Comparison of ENCODE assay signal across 9 cellular contexts in genomic region chr19:38243279-38243673, GRCh38. TPM values are rescaled to one million over a fixed set of nuclear protein-coding genes. Genes with fewer than 3 reads are reported as not detected.
DNase-seq lines count a peak whose midpoint lies in the region; ATAC-seq and TF ChIP-seq lines count a peak whose summit lies in the region.
"Had no signal": no experiment of that assay in that cellular context is flagged by ENCODE, and none has a peak within 500 bp of the region (broad histone marks: within the 10 kb centered on the region; RNA-seq: fewer than 3 reads in every experiment).

No MANE protein-coding gene starts in this region.

- H3K4me3 Mint-ChIP-seq in dendritic cell treated with granulocyte-macrophage colony-stimulating factor and Interleukin-4, amounts not matched to agents 40 ng/mL and 50 ng/mL, for 4 days, result peak overlapping the region; percentile 83

- TF ChIP-seq EP300 in SK-N-SH (IDR thresholded peaks at IDR 0.05; ENCODE audit: borderline replicate concordance in 1 of 2, low read depth in 1 of 2, low read length in 1 of 2), result no peak

- peak overlapping the region in 1 of 2 experiments; percentile 50; a peak in 2 of 4 replicates for H3K4me3 ChIP-seq in SK-N-SH (ENCODE audit: low read depth in 2 of 2, low read length in 1 of 2)
- peak overlapping the region in 1 of 2 experiments; percentile 56; a peak in 3 of 4 replicates for H3K4me3 ChIP-seq in Panc1 (ENCODE audit: low read depth in 2 of 2, low read length in 2 of 2)
- no peak overlapping the region for H3K4me3 ChIP-seq in skeletal muscle satellite cell (ENCODE audit: low read length)

- BruUV-seq in Panc1 (replicated peaks; lab: Mats Ljungman, UMichigan), result no TSS peak

- no peak for TF ChIP-seq RAD21 in SK-N-SH (IDR thresholded peaks at IDR 0.05; ENCODE audit: low read length)

- H3K79me2 ChIP-seq in SK-N-SH (ENCODE audit: insufficient read depth), result no peaks in the 10 kb centered on the region

- H2AFZ ChIP-seq in SK-N-SH (ENCODE audit: low read depth), result peak overlapping the region; percentile 98

- intact Hi-C loops in Panc1 (cut with micrococcal nuclease; ENCODE audit: unreplicated experiment), result no loop called here
- intact Hi-C loops in dendritic cell treated with granulocyte-macrophage colony-stimulating factor and Interleukin-4, amounts not matched to agents 40 ng/mL and 50 ng/mL, for 4 days (cut with micrococcal nuclease), result no loop called here

- POLR2A ChIA-PET in SK-N-SH (lab: Yijun Ruan, JAX), result no interaction called here
- POLR2A ChIA-PET in Panc1 (lab: Charles Lee), result interaction anchor here (0.6 kb wide), 1 partner anchor 110 kb away, joined by 4 read pairs; no protein-coding TSS in a partner anchor

- 76% methylated on average over 15 of the region's 15 CpGs for WGBS in SK-N-SH (ENCODE audit: low lambda C conversion rate)

- H3K4me2 ChIP-seq in SK-N-SH (peak overlapping the region; percentile 69), skeletal muscle satellite cell (ENCODE audit: low read length) (peak overlapping the region; percentile 79)

- no peaks in the 10 kb centered on the region for H4K20me1 ChIP-seq in SK-N-SH (ENCODE audit: insufficient read depth)

- H3K27me3 Mint-ChIP-seq in dendritic cell treated with granulocyte-macrophage colony-stimulating factor and Interleukin-4, amounts not matched to agents 40 ng/mL and 50 ng/mL, for 4 days, result peaks cover 16% of the 10 kb centered on the region

- no peaks in the 10 kb centered on the region for H3K9me3 ChIP-seq in SK-N-SH
- no peaks in the 10 kb centered on the region for H3K9me3 ChIP-seq in Panc1 (ENCODE audit: control insufficient read depth, insufficient read depth, low read depth, low read length)
- H3K9me3 ChIP-seq in skeletal muscle satellite cell (replicated peaks; ENCODE audit: low read length), result no peaks in the 10 kb centered on the region

- no peak for TF ChIP-seq CTCF in SK-N-SH (IDR thresholded peaks at IDR 0.05)
- no peak for TF ChIP-seq CTCF in Panc1 (IDR thresholded peaks at IDR 0.05)

- no peaks in the 10 kb centered on the region for H3K9me2 ChIP-seq in SK-N-SH

- no peaks in the 10 kb centered on the region for H3K4me1 ChIP-seq in SK-N-SH (ENCODE audit: control insufficient read depth in 1 of 2, insufficient read depth in 2 of 2, low read depth in 1 of 2, low read length in 1 of 2)
- H3K4me1 ChIP-seq in Panc1 (ENCODE audit: control insufficient read depth, insufficient read depth, low read length), result peaks cover 21% of the 10 kb centered on the region
- H3K4me1 ChIP-seq in skeletal muscle satellite cell (ENCODE audit: control insufficient read depth, insufficient read depth, low read length), result peaks cover 14% of the 10 kb centered on the region

- DNase-seq in SK-N-SH, result no peak
- no peak for DNase-seq in Panc1 (ENCODE audit: low read depth, low spot score)
- DNase-seq in NCI-H1092 (lab: John Stamatoyannopoulos, UW), result no peak

- H3K9ac ChIP-seq in SK-N-SH (no peak overlapping the region), skeletal muscle satellite cell (ENCODE audit: low read depth, low read length) (peak overlapping the region; percentile 65)

- peaks cover 43% of the 10 kb centered on the region for H3K4me1 Mint-ChIP-seq in dendritic cell treated with granulocyte-macrophage colony-stimulating factor and Interleukin-4, amounts not matched to agents 40 ng/mL and 50 ng/mL, for 4 days (ENCODE audit: low read depth)

- H3K27ac ChIP-seq in SK-N-SH (ENCODE audit: low read depth in 2 of 2, low read length in 1 of 2), result no peak overlapping the region
- H3K27ac ChIP-seq in Panc1 (ENCODE audit: low read length), result peak overlapping the region; percentile 57

- ATAC-seq in SK-N-SH treated with all-trans-retinoic acid at 6 μM for 48 hours (no peak), Panc1 (no peak), HG03460 (IDR thresholded peaks at IDR 0.05; ENCODE audit: unreplicated experiment) (no peak), GM18520 (IDR thresholded peaks at IDR 0.05; ENCODE audit: unreplicated experiment) (no peak)

- H3K36me3 ChIP-seq in SK-N-SH (replicated peaks in 1 of 2; ENCODE audit: control insufficient read depth in 1 of 2, insufficient read depth in 2 of 2, low read length in 1 of 2) (no peaks in the 10 kb centered on the region), Panc1 (ENCODE audit: control insufficient read depth, insufficient read depth, low read length) (no peaks in the 10 kb centered on the region), skeletal muscle satellite cell (ENCODE audit: insufficient read depth, low read length) (no peaks in the 10 kb centered on the region)

- H3K27me3 ChIP-seq in SK-N-SH (ENCODE audit: insufficient read depth) (no peaks in the 10 kb centered on the region), Panc1 (ENCODE audit: control insufficient read depth, insufficient read depth, low read length) (no peaks in the 10 kb centered on the region), skeletal muscle satellite cell (ENCODE audit: control insufficient read depth, insufficient read depth, low read length) (no peaks in the 10 kb centered on the region)

- CTCF ChIA-PET in SK-N-SH (lab: Yijun Ruan, JAX) (interaction anchor here (1.0 to 7.2 kb wide), 11 partner anchors 9 to 345 kb away, joined by 3 to 76 read pairs (median 8); partner anchors contain the start of genes CATSPERG, PPP1R14A, SIPA1L3 and WDR87), Panc1 (lab: Charles Lee) (interaction anchor here (0.5 to 1.0 kb wide), 6 partner anchors 9 to 177 kb away, joined by 4 to 12 read pairs (median 5); no protein-coding TSS in a partner anchor)

- no peaks in the 10 kb centered on the region for H3K36me3 Mint-ChIP-seq in dendritic cell treated with granulocyte-macrophage colony-stimulating factor and Interleukin-4, amounts not matched to agents 40 ng/mL and 50 ng/mL, for 4 days (ENCODE audit: low read depth)
- H3K36me3 Mint-ChIP-seq: T-cell had no signal

- peak overlapping the region; percentile 81 for H3K27ac Mint-ChIP-seq in dendritic cell treated with granulocyte-macrophage colony-stimulating factor and Interleukin-4, amounts not matched to agents 40 ng/mL and 50 ng/mL, for 4 days
- H3K27ac Mint-ChIP-seq: T-cell had no signal

- in situ Hi-C loops in Panc1 (cut with HindIII; ENCODE audit: low pct_unique_long_range_greater_than_20kb, low sequenced_read_pairs), result no loop called here

- no peaks in the 10 kb centered on the region for H3F3A ChIP-seq in SK-N-SH (replicated peaks; ENCODE audit: insufficient read depth)

- no peaks in the 10 kb centered on the region for H3K9me3 Mint-ChIP-seq in dendritic cell treated with granulocyte-macrophage colony-stimulating factor and Interleukin-4, amounts not matched to agents 40 ng/mL and 50 ng/mL, for 4 days
- H3K9me3 Mint-ChIP-seq: T-cell had no signal

TF ChIP-seq in SK-N-SH, 30 proteins besides CTCF, POLR2A, EP300 and RAD21 (continues in another document):
- TF ChIP-seq YY1 (IDR thresholded peaks at IDR 0.05; ENCODE audit: low read depth) (no peak), RCOR1 (IDR thresholded peaks at IDR 0.05; ENCODE audit: low read length) (no peak), MEF2A (IDR thresholded peaks at IDR 0.05; ENCODE audit: borderline replicate concordance, low read depth) (no peak), MAX (IDR thresholded peaks at IDR 0.05; ENCODE audit: low read depth) (no peak)

TF ChIP-seq in SK-N-SH treated with all-trans-retinoic acid at 6 μM for 48 hours, 23 proteins besides CTCF, POLR2A, EP300 and RAD21 (continues in another document):
- TF ChIP-seq ISL1 (CRISPR knock-in tag; IDR thresholded peaks at IDR 0.05) (no peak), TSHZ2 (CRISPR knock-in tag; IDR thresholded peaks at IDR 0.05) (no peak), TCF4 (CRISPR knock-in tag; IDR thresholded peaks at IDR 0.05; ENCODE audit: borderline replicate concordance) (no peak), OSR1 (CRISPR knock-in tag; IDR thresholded peaks at IDR 0.05) (no peak), ZFP3 (CRISPR knock-in tag; IDR thresholded peaks at IDR 0.05) (no peak), ZNF70 (CRISPR knock-in tag; IDR thresholded peaks at IDR 0.05) (no peak), ESRRG (CRISPR knock-in tag; IDR thresholded peaks at IDR 0.05) (no peak)

RNA-seq across cellular contexts. Expression of gene PPP1R14A, which starts 12.9 kb away (rescaled TPM):
- 1.1 and 1.6 TPM in 2 replicates for polyA plus RNA-seq in SK-N-SH (2012; rRNA removed)
- 0.95 and 1.4 TPM in 2 replicates for polyA plus RNA-seq in SK-N-SH (2012; cell fraction: cytosol; rRNA removed)
- polyA plus RNA-seq in SK-N-SH (2012; cell fraction: nucleus; rRNA removed), result 0.85 and 2.1 TPM in 2 replicates
- total RNA-seq in Panc1 (2021; ENCODE audit: unreplicated experiment), result 356 TPM
- 915 TPM for polyA plus RNA-seq in Panc1 (2012; ENCODE audit: insufficient read length)
- not detected in 2 replicates for total RNA-seq in skeletal muscle satellite cell (2012; rRNA removed)

RNA-seq across cellular contexts. Expression of gene DPF1, which starts 19.3 kb away (rescaled TPM):
- 4.3 and 4.8 TPM in 2 replicates for polyA plus RNA-seq in SK-N-SH (2012; rRNA removed)
- polyA plus RNA-seq in SK-N-SH (2012; cell fraction: cytosol; rRNA removed), result 3.0 and 3.9 TPM in 2 replicates
- polyA plus RNA-seq in SK-N-SH (2012; cell fraction: nucleus; rRNA removed), result 12.6 and 17.8 TPM in 2 replicates
- 7.5 TPM for total RNA-seq in Panc1 (2021; ENCODE audit: unreplicated experiment)
- polyA plus RNA-seq in Panc1 (2012; ENCODE audit: insufficient read length), result 5.0 TPM
- 3.0 and 5.5 TPM in 2 replicates for total RNA-seq in skeletal muscle satellite cell (2012; rRNA removed)
- total RNA-seq: T-cell had no signal

RNA-seq across cellular contexts. Expression of gene SPINT2, which starts 21.1 kb away (rescaled TPM):
- 1.0 TPM in 2 replicates for polyA plus RNA-seq in SK-N-SH (2012; rRNA removed)
- polyA plus RNA-seq in SK-N-SH (2012; cell fraction: cytosol; rRNA removed), result 1.1 and 2.2 TPM in 2 replicates
- polyA plus RNA-seq in SK-N-SH (2012; cell fraction: nucleus; rRNA removed), result 0.87 and 1.3 TPM in 2 replicates
- 1,006 TPM for total RNA-seq in Panc1 (2021; ENCODE audit: unreplicated experiment)
- polyA plus RNA-seq in Panc1 (2012; ENCODE audit: insufficient read length), result 1,788 TPM
- under 0.01 TPM in 1 of 2 replicates, not detected in the other for total RNA-seq in skeletal muscle satellite cell (2012; rRNA removed)
